In the genomic region with DNA sequence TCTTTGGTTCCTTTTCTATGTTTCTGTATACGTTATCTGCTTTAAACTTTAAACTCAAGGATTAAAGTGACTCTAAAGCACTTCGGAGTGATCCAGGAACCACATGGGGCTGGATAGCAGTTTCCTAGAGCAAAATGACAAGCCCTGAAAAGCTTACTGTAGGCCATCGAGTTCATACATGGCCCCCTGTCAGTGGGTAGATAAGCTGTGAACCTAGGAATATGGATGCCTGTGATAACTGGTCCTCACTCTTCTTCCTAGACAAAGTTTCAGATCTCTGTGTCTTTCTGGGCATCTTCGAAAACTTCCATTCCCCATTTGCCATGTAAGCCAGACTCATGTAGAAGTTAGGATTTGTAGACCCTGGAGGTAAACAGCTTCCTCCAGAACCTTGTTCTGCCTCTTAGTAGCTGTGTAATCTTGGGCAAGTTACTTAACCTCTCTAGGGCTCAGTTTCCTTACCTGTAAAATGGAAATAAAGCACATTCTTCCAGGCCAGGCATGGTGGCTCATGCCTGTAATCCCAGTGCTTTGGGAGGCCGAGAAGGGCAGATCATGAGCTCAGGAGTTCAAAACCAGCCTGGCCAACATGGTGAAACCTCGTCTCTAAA, we compare ENCODE assay signal across 23 cellular contexts. TPM values are rescaled to one million over a fixed set of nuclear protein-coding genes. Genes with fewer than 3 reads are reported as not detected.
DNase-seq lines count a peak whose midpoint lies in the region; ATAC-seq and TF ChIP-seq lines count a peak whose summit lies in the region.
"Had no signal": no experiment of that assay in that cellular context is flagged by ENCODE, and none has a peak within 500 bp of the region (broad histone marks: within the 10 kb centered on the region; RNA-seq: fewer than 3 reads in every experiment).

No MANE protein-coding gene starts in this region.

- H3K4me1 ChIP-seq in right atrium auricular region, result peaks cover 0 to 49% of the 10 kb centered on the region in 2 donors
- H3K4me1 ChIP-seq in esophagus squamous epithelium, result peaks cover 35 to 71% (median 54%) of the 10 kb centered on the region in 3 donors
- peaks cover 0 to 44% (median 28%) of the 10 kb centered on the region in 4 donors for H3K4me1 ChIP-seq in sigmoid colon
- peaks cover 2 to 14% of the 10 kb centered on the region in 2 donors for H3K4me1 ChIP-seq in aorta (ENCODE audit: control insufficient read depth in 1 of 2, insufficient read depth in 2 of 2, low read length in 2 of 2)
- H3K4me1 ChIP-seq in mucosa of descending colon (ENCODE audit: low read depth), result peaks cover 27% of the 10 kb centered on the region
- H3K4me1 ChIP-seq: breast epithelium had no signal

- H3K27me3 Mint-ChIP-seq in activated naive CD8-positive, alpha-beta T cell treated with anti-CD3 and anti-CD28 coated beads for 36 hours, result no peaks in the 10 kb centered on the region
- H3K27me3 Mint-ChIP-seq: activated B cell treated with CpG ODN at 0.5 μM for 24 hours; activated CD8-positive, alpha-beta memory T cell treated with anti-CD3 and anti-CD28 coated beads, Interleukin-2, amount 10 ng/mL, durations not matched to agents 7 days and 5 days had no signal

- H3K9me3 ChIP-seq in right atrium auricular region, result no peaks in the 10 kb centered on the region
- no peaks in the 10 kb centered on the region for H3K9me3 ChIP-seq in esophagus squamous epithelium
- no peaks in the 10 kb centered on the region for H3K9me3 ChIP-seq in sigmoid colon
- no peaks in the 10 kb centered on the region for H3K9me3 ChIP-seq in aorta (ENCODE audit: control insufficient read depth, low read length)
- no peaks in the 10 kb centered on the region for H3K9me3 ChIP-seq in mucosa of descending colon
- H3K9me3 ChIP-seq: breast epithelium had no signal

- no peaks in the 10 kb centered on the region for H3K36me3 ChIP-seq in right atrium auricular region
- no peaks in the 10 kb centered on the region for H3K36me3 ChIP-seq in esophagus squamous epithelium
- no peaks in the 10 kb centered on the region for H3K36me3 ChIP-seq in sigmoid colon
- no peaks in the 10 kb centered on the region for H3K36me3 ChIP-seq in aorta (ENCODE audit: control insufficient read depth in 1 of 2, insufficient read depth in 2 of 2, low read length in 1 of 2)
- no peaks in the 10 kb centered on the region for H3K36me3 ChIP-seq in mucosa of descending colon (ENCODE audit: low read depth)
- H3K36me3 ChIP-seq: breast epithelium had no signal

- H3K9me3 Mint-ChIP-seq in activated naive CD8-positive, alpha-beta T cell treated with anti-CD3 and anti-CD28 coated beads for 36 hours, result no peaks in the 10 kb centered on the region
- H3K9me3 Mint-ChIP-seq: activated B cell treated with CpG ODN at 0.5 μM for 24 hours had no signal

- TF ChIP-seq CTCF in right atrium auricular region (IDR thresholded peaks at IDR 0.05), result no peak
- TF ChIP-seq CTCF in esophagus squamous epithelium (IDR thresholded peaks at IDR 0.05), result no peak
- TF ChIP-seq CTCF in sigmoid colon (IDR thresholded peaks at IDR 0.05), result no peak
- TF ChIP-seq CTCF in mucosa of descending colon (IDR thresholded peaks at IDR 0.05), result no peak

- TF ChIP-seq EP300 in sigmoid colon (IDR thresholded peaks at IDR 0.05), result no peak

- WGBS in esophagus squamous epithelium, 2 donors, result 60 to 61% methylated on average over 4 to 6 of the region's 6 CpGs
- WGBS in sigmoid colon, 2 donors, result 75 to 76% methylated on average over 6 of the region's 6 CpGs
- WGBS in aorta, 2 donors, result 47 to 50% methylated on average over 6 of the region's 6 CpGs

- H3K4me3 Mint-ChIP-seq in activated naive CD8-positive, alpha-beta T cell treated with anti-CD3 and anti-CD28 coated beads for 36 hours, result no peak overlapping the region
- H3K4me3 Mint-ChIP-seq: activated B cell treated with CpG ODN at 0.5 μM for 24 hours; activated CD8-positive, alpha-beta memory T cell treated with anti-CD3 and anti-CD28 coated beads, Interleukin-2, amount 10 ng/mL, durations not matched to agents 7 days and 5 days; neural crest cell had no signal

- no peak overlapping the region for H3K4me3 ChIP-seq in right atrium auricular region
- no peak overlapping the region for H3K4me3 ChIP-seq in esophagus squamous epithelium
- no peak overlapping the region for H3K4me3 ChIP-seq in sigmoid colon
- H3K4me3 ChIP-seq in aorta (ENCODE audit: low read length in 2 of 2), result no peak overlapping the region
- no peak overlapping the region for H3K4me3 ChIP-seq in mucosa of descending colon
- H3K4me3 ChIP-seq: breast epithelium had no signal

- no peak for ATAC-seq in left ventricle myocardium superior
- no peak for ATAC-seq in aorta (ENCODE audit: low FRiP score)
- ATAC-seq in mucosa of descending colon, result no peak
- ATAC-seq: activated CD8-positive, alpha-beta memory T cell treated with anti-CD3 and anti-CD28 coated beads, Interleukin-2, amount 10 ng/mL, durations not matched to agents 7 days and 5 days; PC-3; stimulated activated naive CD8-positive, alpha-beta T cell treated with anti-CD3 and anti-CD28 coated beads, Interleukin-15, Interleukin-2, amounts not matched to agents 100 U/mL and 50 U/mL, for 24 hours had no signal

- H3K27ac ChIP-seq in right atrium auricular region (peak overlapping the region; percentile 37 to 48), esophagus squamous epithelium (peak overlapping the region; percentile 72 to 82 (median 78)), sigmoid colon (peak overlapping the region; percentile 17 to 53 (median 30)), aorta (ENCODE audit: low read depth in 1 of 2, low read length in 2 of 2) (peak overlapping the region; percentile 14 to 74)

- H3K4me1 Mint-ChIP-seq in activated naive CD8-positive, alpha-beta T cell treated with anti-CD3 and anti-CD28 coated beads for 36 hours, result peaks cover 4% of the 10 kb centered on the region
- H3K4me1 Mint-ChIP-seq: neural crest cell had no signal

- no peak overlapping the region for H3K27ac Mint-ChIP-seq in activated naive CD8-positive, alpha-beta T cell treated with anti-CD3 and anti-CD28 coated beads for 36 hours
- H3K27ac Mint-ChIP-seq: activated CD8-positive, alpha-beta memory T cell treated with anti-CD3 and anti-CD28 coated beads, Interleukin-2, amount 10 ng/mL, durations not matched to agents 7 days and 5 days had no signal

- TF ChIP-seq POLR2A in esophagus squamous epithelium (IDR thresholded peaks at IDR 0.05) (no peak), sigmoid colon (IDR thresholded peaks at IDR 0.05) (no peak)

- H3K36me3 Mint-ChIP-seq in activated naive CD8-positive, alpha-beta T cell treated with anti-CD3 and anti-CD28 coated beads for 36 hours, result peaks cover 12% of the 10 kb centered on the region

- no peaks in the 10 kb centered on the region for H3K27me3 ChIP-seq in right atrium auricular region
- no peaks in the 10 kb centered on the region for H3K27me3 ChIP-seq in esophagus squamous epithelium
- H3K27me3 ChIP-seq in sigmoid colon, result no peaks in the 10 kb centered on the region
- no peaks in the 10 kb centered on the region for H3K27me3 ChIP-seq in aorta (ENCODE audit: control insufficient read depth in 1 of 2, insufficient read depth in 2 of 2, low read length in 1 of 2)
- H3K27me3 ChIP-seq: breast epithelium had no signal

- intact Hi-C loops in left ventricle myocardium superior (cut with micrococcal nuclease) (no loop called here), esophagus squamous epithelium (cut with DNase I) (no loop called here), sigmoid colon (cut with DNase I) (no loop called here), aorta (cut with DNase I) (no loop called here), mucosa of descending colon (cut with DNase I, micrococcal nuclease) (no loop called here)

- no peak for DNase-seq in right atrium auricular region (ENCODE audit: low spot score)
- DNase-seq in left ventricle myocardium superior, result no peak
- no peak for DNase-seq in esophagus squamous epithelium (lab: John Stamatoyannopoulos, UW)
- no peak for DNase-seq in sigmoid colon
- no peak for DNase-seq in aorta
- no peak for DNase-seq in activated naive CD8-positive, alpha-beta T cell treated with anti-CD3 and anti-CD28 coated beads for 36 hours
- no peak for DNase-seq in mucosa of descending colon
- no peak for DNase-seq in T-helper 1 cell
- DNase-seq: activated B cell treated with CpG ODN at 0.5 μM for 24 hours; activated CD8-positive, alpha-beta memory T cell treated with anti-CD3 and anti-CD28 coated beads, Interleukin-2, amount 10 ng/mL, durations not matched to agents 7 days and 5 days; activated naive CD4-positive, alpha-beta T cell treated with Interleukin-2 at 50 U/mL for 16 hours; DMS153; effector CD8-positive, alpha-beta T cell; NCI-H1105; NCI-H187 treated with DMSO at 0.1 percent for 48 hours; NCI-H524 treated with DMSO at 0.1 percent for 48 hours; NK-92 treated with Interleukin-12 subunit alpha and Interleukin-12 subunit beta, amount 100 ng/mL, for 24 hours; PC-3; stimulated activated naive CD8-positive, alpha-beta T cell treated with anti-CD3 and anti-CD28 coated beads, Interleukin-15, Interleukin-2, amounts not matched to agents 100 U/mL and 50 U/mL, for 24 hours; T-helper 9 cell; trophoblast cell had no signal

RNA-seq across cellular contexts. Expression of a gene that starts 49.3 kb away (rescaled TPM):
- total RNA-seq in right atrium auricular region (10 to 100 TPM; 51.4 to 81.3 TPM), left ventricle myocardium superior (35.9 TPM), esophagus squamous epithelium (10 to 100 TPM; 37.2 to 80.5 (median 54.4) TPM), sigmoid colon (100 to 1,000 TPM in 3 of 4 donors, 10 to 100 TPM in 1; 84.7 to 109 (median 104) TPM), aorta (100 to 1,000 TPM; 143 to 156 TPM), mucosa of descending colon (100 to 1,000 TPM; 115 to 135 (median 132) TPM)
- polyA plus RNA-seq in sigmoid colon (10 to 100 TPM; 20.6 to 38.7 (median 26.4) TPM), aorta (10 to 100 TPM; 16.5 to 25.4 TPM)
- 10 to 100 TPM; 58.0 to 62.4 TPM for total RNA-seq in activated naive CD8-positive, alpha-beta T cell treated with anti-CD3 and anti-CD28 coated beads for 36 hours
